In genomic region chr5:134007581-134008256, GRCh38 we compare ENCODE assay signal across 17 cellular contexts. TPM values are rescaled to one million over a fixed set of nuclear protein-coding genes. Genes with fewer than 3 reads are reported as not detected.
A peak's percentile ranks its signal among the peaks of the same experiment; 100 is the strongest.
DNase-seq lines count a peak whose midpoint lies in the region; ATAC-seq, FAIRE-seq and TF ChIP-seq lines count a peak whose summit lies in the region.
"Had no signal": no experiment of that assay in that cellular context is flagged by ENCODE, and none has a peak within 500 bp of the region (broad histone marks: within the 10 kb centered on the region; RNA-seq: fewer than 3 reads in every experiment).

No MANE protein-coding gene starts in this region.

- TF ChIP-seq CTCF in MCF 10A (IDR thresholded peaks at IDR 0.05; ENCODE audit: unreplicated experiment) (no peak), breast epithelium (IDR thresholded peaks at IDR 0.05) (no peak), H1 (IDR thresholded peaks at IDR 0.05; ENCODE audit: control extremely low read depth in 1 of 3, insufficient read depth in 1 of 3, low read depth in 1 of 3, low read length in 3 of 3) (no peak), GM13976 (IDR thresholded peaks at IDR 0.05; ENCODE audit: borderline replicate concordance, control extremely low read depth, extremely low read depth, insufficient read depth, missing control alignments) (no peak)

- WGBS in H1 (ENCODE audit: extremely low coverage in 1 of 2, insufficient coverage in 1 of 2, insufficient read length in 1 of 2, insufficient replicate concordance in 2 of 2, low coverage in 1 of 2, low lambda C conversion rate in 2 of 2, missing lambda C conversion rate in 1 of 2), 2 experiments: 70% methylated on average over 12 of the region's 14 CpGs; no CpG with 5 or more reads in 1 of the 2 experiments

- no peak overlapping the region for H2BK5ac ChIP-seq in H1 (ENCODE audit: low read depth, low read length)

- CTCF ChIA-PET in MCF 10A (lab: Yijun Ruan, JAX) (interaction anchor here (0.6 to 1.6 kb wide), 5 partner anchors 11 to 133 kb away, joined by 3 to 8 read pairs (median 4); no protein-coding TSS in a partner anchor), H1 (lab: Charles Lee; ENCODE audit: partially characterized antibody) (interaction anchor here (0.6 to 2.2 kb wide), 10 partner anchors 9 to 1484 kb away, joined by 3 to 12 read pairs (median 6); no protein-coding TSS in a partner anchor)

- peak overlapping the region; percentile 69 for H4K91ac ChIP-seq in H1 (replicated peaks; ENCODE audit: insufficient read length, low read length)

- H3K4me2 ChIP-seq in H1 (ENCODE audit: insufficient read depth in 1 of 2, low read depth in 2 of 2, low read length in 2 of 2): peak overlapping the region; percentile 31 to 40; a peak in 2 of 4 replicates

- H3K9me3 Mint-ChIP-seq in MCF 10A (ENCODE audit: unreplicated experiment): peaks cover 9% of the 10 kb centered on the region
- H3K9me3 Mint-ChIP-seq: activated naive CD4-positive, alpha-beta T cell treated with anti-CD3 and anti-CD28 coated beads for 36 hours; memory B cell had no signal

- H2AFZ ChIP-seq in H1 (ENCODE audit: low read length): peak overlapping the region; percentile 79
- H2AFZ ChIP-seq: parathyroid adenoma had no signal

- no peak overlapping the region for H3K9ac ChIP-seq in H1 (replicated peaks in 1 of 4; ENCODE audit: extremely low read depth in 1 of 4, low read depth in 3 of 4, low read length in 3 of 4)
- H3K9ac ChIP-seq: parathyroid adenoma had no signal

- TF ChIP-seq EP300 in H1 (IDR thresholded peaks at IDR 0.05; ENCODE audit: borderline replicate concordance in 1 of 2, low read depth in 2 of 2, low read length in 2 of 2): no peak

- no TSS peak for BruUV-seq in MCF 10A (replicated peaks; lab: Mats Ljungman, UMichigan)

- no peak overlapping the region; the same call in 1 of the 2 replicates for H3K18ac ChIP-seq in H1 (ENCODE audit: extremely low read depth, low read length)

- H2BK12ac ChIP-seq in H1 (ENCODE audit: low read depth, low read length): no peak overlapping the region; the same call in 1 of the 2 replicates

- intact Hi-C loops in MCF 10A (cut with micrococcal nuclease) (no loop called here), breast epithelium (cut with DNase I; ENCODE audit: low total_unique reads) (no loop called here)

- no peak overlapping the region for H3K4me3 Mint-ChIP-seq in MCF 10A (ENCODE audit: unreplicated experiment)
- H3K4me3 Mint-ChIP-seq: activated naive CD4-positive, alpha-beta T cell treated with anti-CD3 and anti-CD28 coated beads for 36 hours; memory B cell had no signal

- no peaks in the 10 kb centered on the region for H3K36me3 ChIP-seq in breast epithelium
- no peaks in the 10 kb centered on the region for H3K36me3 ChIP-seq in H1 (ENCODE audit: control insufficient read depth in 2 of 4, insufficient read depth in 4 of 4, low read length in 3 of 4)
- H3K36me3 ChIP-seq: esophagus muscularis mucosa had no signal

- no peak overlapping the region for H2BK15ac ChIP-seq in H1 (ENCODE audit: low read length)

- DNase-seq in MCF 10A (ENCODE audit: unreplicated experiment): peak; percentile 30
- no peak for DNase-seq in breast epithelium (ENCODE audit: low spot score in 2 of 2)
- DNase-seq in NCI-H82 (lab: John Stamatoyannopoulos, UW): peak; percentile 54
- peak in 1 of 2 experiments; percentile 78 for DNase-seq in H1 (ENCODE audit: low read depth in 1 of 2, low spot score in 2 of 2)
- peak; percentile 37 for DNase-seq in retina
- no peak for DNase-seq in NCI-H446 treated with DMSO at 0.1 percent for 48 hours (lab: John Stamatoyannopoulos, UW)
- no peak for DNase-seq in GM13976 (ENCODE audit: low spot score)
- DNase-seq: activated naive CD4-positive, alpha-beta T cell treated with anti-CD3 and anti-CD28 coated beads for 36 hours; DMS53; NCI-H1092; NCI-H524 treated with DMSO at 0.1 percent for 48 hours had no signal

- H3K4me1 ChIP-seq in breast epithelium (peaks cover 6 to 9% of the 10 kb centered on the region in 2 donors), H1 (replicated peaks in 1 of 4; ENCODE audit: control insufficient read depth in 3 of 4, insufficient read depth in 4 of 4, low read length in 3 of 4) (peaks cover 3 to 25% (median 14%) of the 10 kb centered on the region in 4 experiments)

- TF ChIP-seq POLR2A in breast epithelium (IDR thresholded peaks at IDR 0.05) (no peak), H1 (IDR thresholded peaks at IDR 0.05; ENCODE audit: control extremely low read depth in 1 of 2, low read depth in 2 of 2, low read length in 2 of 2) (no peak)

- no peak overlapping the region for H2BK120ac ChIP-seq in H1 (replicated peaks; ENCODE audit: low read depth, low read length)

- no peak overlapping the region for H3K27ac Mint-ChIP-seq in MCF 10A (ENCODE audit: low read depth, unreplicated experiment)
- H3K27ac Mint-ChIP-seq: activated naive CD4-positive, alpha-beta T cell treated with anti-CD3 and anti-CD28 coated beads for 36 hours; memory B cell had no signal

- H3K4ac ChIP-seq in H1 (replicated peaks; ENCODE audit: insufficient read length, low read depth, low read length): no peak overlapping the region

- H3K4me1 Mint-ChIP-seq in MCF 10A (ENCODE audit: insufficient read depth, unreplicated experiment): peaks cover 18% of the 10 kb centered on the region

- H4K5ac ChIP-seq in H1 (ENCODE audit: insufficient read length, low read depth, low read length): peak overlapping the region; percentile 27

- no peaks in the 10 kb centered on the region for H3K36me3 Mint-ChIP-seq in MCF 10A (ENCODE audit: insufficient read depth, unreplicated experiment)
- H3K36me3 Mint-ChIP-seq: memory B cell had no signal

- H3K56ac ChIP-seq in H1 (replicated peaks; ENCODE audit: insufficient read length, low read depth, low read length): no peak overlapping the region

- H4K20me1 ChIP-seq in H1 (replicated peaks in 1 of 2; ENCODE audit: control insufficient read depth in 1 of 2, insufficient read depth in 2 of 2, low read length in 2 of 2): peaks cover 5% of the 10 kb centered on the region in 2 experiments

- H3K79me2 ChIP-seq in H1 (ENCODE audit: control insufficient read depth in 1 of 2, insufficient read depth in 2 of 2, low read length in 2 of 2): peaks cover 15 to 17% of the 10 kb centered on the region in 2 experiments

- in situ Hi-C loops in GM13976 (cut with MboI; ENCODE audit: low sequenced_read_pairs, unreplicated experiment): no loop called here

- no peaks in the 10 kb centered on the region for H3K79me1 ChIP-seq in H1 (ENCODE audit: low read depth, low read length)

- H4K8ac ChIP-seq in H1 (ENCODE audit: extremely low read depth, insufficient read depth, low read length): no peak overlapping the region; the same call in 1 of the 2 replicates

- H3K27me3 ChIP-seq in breast epithelium (no peaks in the 10 kb centered on the region), H1 (replicated peaks in 1 of 4; ENCODE audit: control insufficient read depth in 3 of 4, extremely low read depth in 1 of 4, insufficient read depth in 3 of 4, low read length in 3 of 4) (no peaks in the 10 kb centered on the region)
- H3K27me3 ChIP-seq: esophagus muscularis mucosa had no signal

- H3K4me3 ChIP-seq in breast epithelium: no peak overlapping the region
- H3K4me3 ChIP-seq in H1 (ENCODE audit: extremely low read depth in 1 of 4, insufficient read depth in 2 of 4, low read depth in 3 of 4, low read length in 4 of 4): peak overlapping the region in 1 of 4 experiments; percentile 32; a peak in 1 of 8 replicates
- H3K4me3 ChIP-seq: esophagus muscularis mucosa had no signal

- no peak overlapping the region for H3K14ac ChIP-seq in H1 (ENCODE audit: insufficient read length)

- peaks cover 15% of the 10 kb centered on the region for H3K27me3 Mint-ChIP-seq in MCF 10A (ENCODE audit: insufficient read depth, unreplicated experiment)

- no peak for TF ChIP-seq RAD21 in H1 (IDR thresholded peaks at IDR 0.05 in 1 of 2, conservative IDR thresholded peaks at IDR 0.05 in 1 of 2; ENCODE audit: low read depth in 2 of 2, low read length in 2 of 2)

- POLR2A ChIA-PET in MCF 10A (lab: Yijun Ruan, JAX) (interaction anchor here (0.8 to 1.1 kb wide), 2 partner anchors 58 to 169 kb away, joined by 3 read pairs; partner anchors contain the start of gene SKP1), H1 (lab: Charles Lee; ENCODE audit: partially characterized antibody) (interaction anchor here (1.1 to 1.4 kb wide), 2 partner anchors 8 to 31 kb away, joined by 3 read pairs; no protein-coding TSS in a partner anchor)

- H3K23me2 ChIP-seq in H1 (ENCODE audit: low read depth, low read length): peaks cover 16% of the 10 kb centered on the region

- H2AK5ac ChIP-seq in H1 (ENCODE audit: low read depth, low read length): no peak overlapping the region

- no peak overlapping the region for H2BK20ac ChIP-seq in H1 (ENCODE audit: low read length)

- H3K9me3 ChIP-seq in breast epithelium: no peaks in the 10 kb centered on the region
- H3K9me3 ChIP-seq in H1 (ENCODE audit: insufficient read depth in 2 of 2, low read depth in 1 of 2, low read length in 1 of 2): no peaks in the 10 kb centered on the region
- H3K9me3 ChIP-seq: esophagus muscularis mucosa had no signal

- FAIRE-seq in H1 (lab: Jason Lieb, UNC): no peak
- FAIRE-seq: GM12891 had no signal

- H3K23ac ChIP-seq in H1 (ENCODE audit: insufficient read length): no peak overlapping the region

- H3K27ac ChIP-seq in breast epithelium (no peak overlapping the region), H1 (ENCODE audit: low read depth, low read length) (no peak overlapping the region)
- H3K27ac ChIP-seq: parathyroid adenoma had no signal

- ATAC-seq in GM21515 (IDR thresholded peaks at IDR 0.05; ENCODE audit: unreplicated experiment): no peak
- ATAC-seq: Right ventricle myocardium inferior had no signal

RNA-seq across cellular contexts. Expression of gene VDAC1, which starts 2.9 kb away (rescaled TPM):
- 262 and 334 TPM in 2 replicates for total RNA-seq in MCF 10A (2022)
- 100 to 1,000 TPM; 113 to 141 (median 118) TPM for total RNA-seq in breast epithelium
- 285 and 301 TPM in 2 replicates for total RNA-seq in H1 (2021; fragmentation: NEBNext Ultra II Directional; extraction: Animal tissue kit (Norgen Biotek cat#: 25700))
- 94.7 and 111 TPM in 2 replicates for polyA plus RNA-seq in H1 (2011; rRNA removed)
- 124 TPM for polyA plus RNA-seq in H1 (2011; cell fraction: cytosol; rRNA removed)
- polyA plus RNA-seq in H1 (2011; cell fraction: nucleus; rRNA removed): 71.2 TPM
- polyA plus RNA-seq in H1 (2012, experiment 1 of 2): 255 to 279 TPM (median 268 TPM) in 4 replicates
- polyA plus RNA-seq in H1 (2012, experiment 2 of 2): 112 TPM
- polyA plus RNA-seq in H1 (2013, experiment 1 of 2): 187 TPM
- 189 TPM for polyA plus RNA-seq in H1 (2013, experiment 2 of 2)
- 121 and 151 TPM in 2 replicates for polyA minus RNA-seq in H1 (2011; rRNA and poly(A)+ RNA removed)
- 89.8 TPM for polyA minus RNA-seq in H1 (2011; cell fraction: cytosol; rRNA and poly(A)+ RNA removed)
- polyA minus RNA-seq in H1 (2011; cell fraction: nucleus; rRNA and poly(A)+ RNA removed): 65.0 TPM

RNA-seq across cellular contexts. Expression of gene C5orf15, which starts 39.3 kb away (rescaled TPM):
- total RNA-seq in MCF 10A (2022): 35.1 and 53.2 TPM in 2 replicates
- 10 to 100 TPM; 40.6 to 68.9 (median 41.0) TPM for total RNA-seq in breast epithelium
- 31.7 and 33.3 TPM in 2 replicates for total RNA-seq in H1 (2021; fragmentation: NEBNext Ultra II Directional; extraction: Animal tissue kit (Norgen Biotek cat#: 25700))
- polyA plus RNA-seq in H1 (2011; rRNA removed): 39.3 and 51.4 TPM in 2 replicates
- 51.0 TPM for polyA plus RNA-seq in H1 (2011; cell fraction: cytosol; rRNA removed)
- polyA plus RNA-seq in H1 (2011; cell fraction: nucleus; rRNA removed): 17.7 TPM
- polyA plus RNA-seq in H1 (2012, experiment 1 of 2): 24.6 to 43.6 TPM (median 31.4 TPM) in 4 replicates
- 16.9 TPM for polyA plus RNA-seq in H1 (2012, experiment 2 of 2)
- polyA plus RNA-seq in H1 (2013, experiment 1 of 2): 66.1 TPM
- polyA plus RNA-seq in H1 (2013, experiment 2 of 2): 78.3 TPM
- polyA minus RNA-seq in H1 (2011; rRNA and poly(A)+ RNA removed): 31.1 and 42.4 TPM in 2 replicates
- 32.4 TPM for polyA minus RNA-seq in H1 (2011; cell fraction: cytosol; rRNA and poly(A)+ RNA removed)
- polyA minus RNA-seq in H1 (2011; cell fraction: nucleus; rRNA and poly(A)+ RNA removed): 12.6 TPM

Comparison
In these comparisons a context has a peak if more than half of its experiments do, and no peak if none do; other contexts are left out.
1. DNase-seq: peak in MCF 10A (single experiment), NCI-H82 (single experiment) and retina (single experiment); none in breast epithelium (0 of 2), NCI-H446 treated with DMSO at 0.1 percent for 48 hours (single experiment) and GM13976 (single experiment).